In genomic region chr2:94725543-94725942, GRCh38 we compare ENCODE assay signal across 7 cellular contexts.
"Had no signal": no experiment of that assay in that cellular context is flagged by ENCODE, and none has a peak within 500 bp of the region (broad histone marks: within the 10 kb centered on the region; RNA-seq: fewer than 3 reads in every experiment).

No MANE protein-coding gene starts in this region.

- H3K4me1 ChIP-seq: HAP-1 had no signal

- H3K36me3 ChIP-seq: HAP-1 had no signal

- H3K4me3 ChIP-seq: GM23338, HAP-1 had no signal

- H3K9me3 ChIP-seq: HAP-1 had no signal

- DNase-seq: HFFc6, KBM-7 had no signal

- ATAC-seq: GM23338, HCT116, HepG2 had no signal

- H3K27ac ChIP-seq: KMS-11 had no signal
